Comparison of ENCODE assay signal across 29 cellular contexts in the genomic region with DNA sequence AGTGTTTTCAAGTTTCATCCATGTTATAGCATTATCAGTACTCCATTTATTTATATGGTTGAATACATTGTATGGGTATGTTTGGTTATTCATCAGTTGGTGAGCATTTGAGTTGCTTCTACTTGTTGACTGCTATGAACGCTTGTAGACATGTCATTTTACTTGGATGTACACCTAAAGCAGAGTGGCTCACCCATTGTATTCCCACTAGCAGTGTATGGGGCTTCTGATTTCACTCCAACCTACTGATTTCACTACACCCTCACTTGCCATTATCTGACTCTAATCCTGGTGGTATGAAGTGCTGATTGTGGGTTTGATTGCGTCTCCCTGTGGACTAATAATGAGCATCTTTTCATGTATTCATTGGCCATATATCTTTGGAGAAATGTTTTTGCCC. TPM values are rescaled to one million over a fixed set of nuclear protein-coding genes. Genes with fewer than 3 reads are reported as not detected.
DNase-seq lines count a peak whose midpoint lies in the region; ATAC-seq, FAIRE-seq and TF ChIP-seq lines count a peak whose summit lies in the region.
"Had no signal": no experiment of that assay in that cellular context is flagged by ENCODE, and none has a peak within 500 bp of the region (broad histone marks: within the 10 kb centered on the region; RNA-seq: fewer than 3 reads in every experiment).

No MANE protein-coding gene starts in this region.

- H3K4me1 Mint-ChIP-seq in Calu3 (ENCODE audit: low read depth, unreplicated experiment) = peaks cover 57% of the 10 kb centered on the region

- H3K36me3 Mint-ChIP-seq in Calu3 (ENCODE audit: insufficient read depth, unreplicated experiment) = peaks cover 98% of the 10 kb centered on the region

- intact Hi-C loops in Calu3 (cut with micrococcal nuclease; ENCODE audit: unreplicated experiment) = loop anchor here (10.0 kb wide), 1 partner anchor 608 kb away; a partner anchor contains a TSS

- TF ChIP-seq RAD21 in A549 (conservative IDR thresholded peaks at IDR 0.05 in 1 of 2, IDR thresholded peaks at IDR 0.05 in 1 of 2) = no peak
- no peak for TF ChIP-seq RAD21 in H1 (IDR thresholded peaks at IDR 0.05 in 1 of 2, conservative IDR thresholded peaks at IDR 0.05 in 1 of 2; ENCODE audit: low read depth in 2 of 2, low read length in 2 of 2)

- H3K4me3 Mint-ChIP-seq in Calu3 (ENCODE audit: low read depth, unreplicated experiment) = peak overlapping the region; percentile 28
- H3K4me3 Mint-ChIP-seq: effector memory CD8-positive, alpha-beta T cell had no signal

- H4K8ac ChIP-seq in H1 (ENCODE audit: extremely low read depth, insufficient read depth, low read length) = no peak overlapping the region

- H3K27me3 ChIP-seq in H1 (replicated peaks in 1 of 4; ENCODE audit: control insufficient read depth in 3 of 4, extremely low read depth in 1 of 4, insufficient read depth in 3 of 4, low read length in 3 of 4) = no peaks in the 10 kb centered on the region
- H3K27me3 ChIP-seq: colonic mucosa, esophagus muscularis mucosa, gastroesophageal sphincter, ovary, stomach, transverse colon had no signal

- no peaks in the 10 kb centered on the region for H3K79me1 ChIP-seq in H1 (ENCODE audit: low read depth, low read length)

- H3K9me3 ChIP-seq in A549 = no peaks in the 10 kb centered on the region
- no peaks in the 10 kb centered on the region for H3K9me3 ChIP-seq in H1 (ENCODE audit: insufficient read depth in 2 of 2, low read depth in 1 of 2, low read length in 1 of 2)
- H3K9me3 ChIP-seq: colonic mucosa, esophagus muscularis mucosa, gastroesophageal sphincter, left ventricle myocardium inferior, ovary, stomach, transverse colon had no signal

- H3K27me3 Mint-ChIP-seq in Calu3 (ENCODE audit: unreplicated experiment) = no peaks in the 10 kb centered on the region
- H3K27me3 Mint-ChIP-seq: CD4-positive, CD25-positive, alpha-beta regulatory T cell; effector memory CD8-positive, alpha-beta T cell; naive thymus-derived CD8-positive, alpha-beta T cell had no signal

- WGBS in A549 (ENCODE audit: missing lambda C conversion rate) = 86% methylated on average over 2 of the region's 2 CpGs
- 69% methylated on average over 2 of the region's 2 CpGs; no CpG with 5 or more reads in 1 of the 2 experiments for WGBS in H1 (ENCODE audit: extremely low coverage in 1 of 2, insufficient coverage in 1 of 2, insufficient read length in 1 of 2, insufficient replicate concordance in 2 of 2, low coverage in 1 of 2, low lambda C conversion rate in 2 of 2, missing lambda C conversion rate in 1 of 2), 2 experiments

- peaks cover 57 to 97% (median 91%) of the 10 kb centered on the region in 4 experiments for H3K36me3 ChIP-seq in H1 (ENCODE audit: control insufficient read depth in 2 of 4, insufficient read depth in 4 of 4, low read length in 3 of 4)
- H3K36me3 ChIP-seq: ovary had no signal

- H3K79me2 ChIP-seq in H1 (ENCODE audit: control insufficient read depth in 1 of 2, insufficient read depth in 2 of 2, low read length in 2 of 2) = peaks cover 69 to 98% of the 10 kb centered on the region in 2 experiments

- TF ChIP-seq EP300 in A549 (IDR thresholded peaks at IDR 0.05) = no peak
- TF ChIP-seq EP300 in H1 (IDR thresholded peaks at IDR 0.05; ENCODE audit: borderline replicate concordance in 1 of 2, low read depth in 2 of 2, low read length in 2 of 2) = no peak

- no peak overlapping the region for H4K5ac ChIP-seq in H1 (ENCODE audit: insufficient read length, low read depth, low read length)

- no peak overlapping the region for H3K9ac ChIP-seq in H1 (replicated peaks in 1 of 4; ENCODE audit: extremely low read depth in 1 of 4, low read depth in 3 of 4, low read length in 3 of 4)

- H3K4me2 ChIP-seq in A549 (peak overlapping the region; percentile 26; the same call in 2 of the 3 replicates), H1 (ENCODE audit: insufficient read depth in 1 of 2, low read depth in 2 of 2, low read length in 2 of 2) (no peak overlapping the region)

- no peaks in the 10 kb centered on the region for H3K23me2 ChIP-seq in H1 (ENCODE audit: low read depth, low read length)

- BruUV-seq in Calu3 (replicated peaks; lab: Mats Ljungman, UMichigan) = no TSS peak

- H3K18ac ChIP-seq in H1 (ENCODE audit: extremely low read depth, low read length) = no peak overlapping the region

- H2AK5ac ChIP-seq in H1 (ENCODE audit: low read depth, low read length) = no peak overlapping the region

- H3K4me1 ChIP-seq in A549 = peaks cover 93% of the 10 kb centered on the region
- H3K4me1 ChIP-seq in H1 (replicated peaks in 1 of 4; ENCODE audit: control insufficient read depth in 3 of 4, insufficient read depth in 4 of 4, low read length in 3 of 4) = peaks cover 0 to 5% (median 1%) of the 10 kb centered on the region in 4 experiments; a peak in 2 of 7 replicates
- H3K4me1 ChIP-seq: colonic mucosa had no signal

- no peak overlapping the region for H3K23ac ChIP-seq in H1 (ENCODE audit: insufficient read length)

- H2BK15ac ChIP-seq in H1 (ENCODE audit: low read length) = no peak overlapping the region

- no peak overlapping the region for H2BK12ac ChIP-seq in H1 (ENCODE audit: low read depth, low read length)

- no peak overlapping the region for H4K91ac ChIP-seq in H1 (replicated peaks; ENCODE audit: insufficient read length, low read length)

- peak; percentile 8 to 19; a peak in 4 of 6 replicates for ATAC-seq in A549
- ATAC-seq: effector memory CD8-positive, alpha-beta T cell; gastroesophageal sphincter; naive thymus-derived CD8-positive, alpha-beta T cell had no signal

- H2BK20ac ChIP-seq in H1 (ENCODE audit: low read length) = no peak overlapping the region

- POLR2A ChIA-PET in A549 (lab: Yijun Ruan, JAX) (interaction anchor here (1.5 kb wide), 1 partner anchor 9 kb away, joined by 5 read pairs; no protein-coding TSS in a partner anchor), H1 (lab: Charles Lee; ENCODE audit: partially characterized antibody) (interaction anchor here (1.5 to 20.7 kb wide), 3 partner anchors 9 to 24 kb away, joined by 3 to 626 read pairs (median 187); a partner anchor contains a TSS)

- TF ChIP-seq POLR2A in A549 (IDR thresholded peaks at IDR 0.05; ENCODE audit: low read length) (no peak), H1 (IDR thresholded peaks at IDR 0.05; ENCODE audit: control extremely low read depth in 1 of 2, low read depth in 2 of 2, low read length in 2 of 2) (peak in 1 of 2 experiments; percentile 51; a peak in 1 of 3 replicates)

- no peak overlapping the region for H3K27ac ChIP-seq in A549
- no peak overlapping the region for H3K27ac ChIP-seq in H1 (ENCODE audit: low read depth, low read length)
- H3K27ac ChIP-seq: colonic mucosa, esophagus muscularis mucosa, gastroesophageal sphincter, left ventricle myocardium inferior, ovary, stomach, transverse colon had no signal

- CTCF ChIA-PET in A549 (lab: Yijun Ruan, JAX) (interaction anchor here (1.4 kb wide), 1 partner anchor 8 kb away, joined by 6 read pairs; no protein-coding TSS in a partner anchor), Calu3 (lab: Charles Lee) (no interaction called here), H1 (lab: Charles Lee; ENCODE audit: partially characterized antibody) (interaction anchor here (1.6 kb wide), 1 partner anchor 8 kb away, joined by 11 read pairs; no protein-coding TSS in a partner anchor)

- H2BK5ac ChIP-seq in H1 (ENCODE audit: low read depth, low read length) = no peak overlapping the region

- no peaks in the 10 kb centered on the region for H3K9me3 Mint-ChIP-seq in Calu3 (ENCODE audit: low read depth, unreplicated experiment)
- H3K9me3 Mint-ChIP-seq: CD4-positive, CD25-positive, alpha-beta regulatory T cell; effector memory CD8-positive, alpha-beta T cell; naive thymus-derived CD8-positive, alpha-beta T cell had no signal

- TF ChIP-seq CTCF in A549 (IDR thresholded peaks at IDR 0.05) = no peak
- TF ChIP-seq CTCF in Calu3 (IDR thresholded peaks at IDR 0.05; ENCODE audit: unreplicated experiment) = no peak
- no peak for TF ChIP-seq CTCF in H1 (IDR thresholded peaks at IDR 0.05; ENCODE audit: control extremely low read depth in 1 of 3, insufficient read depth in 1 of 3, low read depth in 1 of 3, low read length in 3 of 3)

- no peak for FAIRE-seq in A549 (lab: Jason Lieb, UNC)
- FAIRE-seq in H1 (lab: Jason Lieb, UNC) = no peak
- FAIRE-seq: bronchial epithelial cell, islet of Langerhans, RCC 7860 had no signal

- no peak overlapping the region for H3K27ac Mint-ChIP-seq in Calu3 (ENCODE audit: unreplicated experiment)
- H3K27ac Mint-ChIP-seq: effector memory CD8-positive, alpha-beta T cell had no signal

- no peak overlapping the region for H3K14ac ChIP-seq in H1 (ENCODE audit: insufficient read length)

- DNase-seq in A549 (ENCODE audit: low read depth in 1 of 2, low spot score in 1 of 2) (no peak), Calu3 (no peak), H1 (ENCODE audit: low read depth in 1 of 2, low spot score in 2 of 2) (no peak), AG08395 (ENCODE audit: low spot score) (no peak), iPS-NIHi7 (ENCODE audit: extremely low spot score) (no peak), middle frontal gyrus (ENCODE audit: extremely low spot score, low spot score) (no peak)
- DNase-seq: activated CD4-positive, CD25-positive, alpha-beta regulatory T cell treated with anti-CD3 and anti-CD28 coated beads, Interleukin-2, amount 50 U/mL, for 72 hours; activated gamma-delta T cell treated with Interleukin-2 at 50 U/mL for 16 hours; amniotic stem cell; CD4-positive, CD25-positive, alpha-beta regulatory T cell; colonic mucosa; effector memory CD8-positive, alpha-beta T cell; IMR-90; left ventricle myocardium inferior; naive thymus-derived CD8-positive, alpha-beta T cell; NCI-H1436; NCI-H2107; NCI-H510A; ovary; stimulated activated CD4-positive, alpha-beta T cell treated with anti-CD3 and anti-CD28 coated beads, Interleukin-12 subunit alpha, Interleukin-12 subunit beta, amount 100 ng/mL, for 4 hours; stimulated activated CD4-positive, alpha-beta T cell treated with anti-CD3 and anti-CD28 coated beads, Interleukin-4, amount 100 ng/mL, for 4 hours; stomach; transverse colon had no signal

- H2BK120ac ChIP-seq in H1 (replicated peaks; ENCODE audit: low read depth, low read length) = no peak overlapping the region

- H2AFZ ChIP-seq in H1 (ENCODE audit: low read length) = no peak overlapping the region

- H4K20me1 ChIP-seq in H1 (replicated peaks in 1 of 2; ENCODE audit: control insufficient read depth in 1 of 2, insufficient read depth in 2 of 2, low read length in 2 of 2) = peaks cover 46 to 61% of the 10 kb centered on the region in 2 experiments

- H3K4ac ChIP-seq in H1 (replicated peaks; ENCODE audit: insufficient read length, low read depth, low read length) = no peak overlapping the region

- no peak overlapping the region for H3K4me3 ChIP-seq in A549
- no peak overlapping the region for H3K4me3 ChIP-seq in H1 (ENCODE audit: extremely low read depth in 1 of 4, insufficient read depth in 2 of 4, low read depth in 3 of 4, low read length in 4 of 4)
- H3K4me3 ChIP-seq: colonic mucosa, esophagus muscularis mucosa, gastroesophageal sphincter, left ventricle myocardium inferior, ovary, stomach, transverse colon had no signal

- no peak overlapping the region for H3K56ac ChIP-seq in H1 (replicated peaks; ENCODE audit: insufficient read length, low read depth, low read length)

RNA-seq across cellular contexts. Expression of a gene that starts 9.5 kb away (rescaled TPM):
- 2,566 and 3,380 TPM in 2 replicates for polyA plus RNA-seq in A549 (2011; rRNA removed)
- polyA plus RNA-seq in A549 (2012; cell fraction: cytosol; rRNA removed) = 3,631 and 5,963 TPM in 2 replicates
- polyA plus RNA-seq in A549 (2012; cell fraction: nucleus; rRNA removed) = 379 and 644 TPM in 2 replicates
- polyA plus RNA-seq in A549 (2017; fragmentation: RNase III; extraction: RNeasy Plus Mini Kit Qiagen cat#74134 plus additional on column Dnase treatment) = 4,830 to 6,153 TPM (median 5,196 TPM) in 3 replicates
- polyA minus RNA-seq in A549 (2011; rRNA and poly(A)+ RNA removed) = 928 and 1,367 TPM in 2 replicates
- total RNA-seq in Calu3 (2022) = 1,708 and 1,863 TPM in 2 replicates
- 2,338 TPM for polyA plus RNA-seq in PFSK-1 (2012; ENCODE audit: insufficient read length, low read depth)
- total RNA-seq in H1 (2021; fragmentation: NEBNext Ultra II Directional; extraction: Animal tissue kit (Norgen Biotek cat#: 25700)) = 4,042 and 4,211 TPM in 2 replicates
- polyA plus RNA-seq in H1 (2011; rRNA removed) = 2,182 and 2,865 TPM in 2 replicates
- 2,969 TPM for polyA plus RNA-seq in H1 (2011; cell fraction: cytosol; rRNA removed)
- polyA plus RNA-seq in H1 (2011; cell fraction: nucleus; rRNA removed) = 1,346 TPM
- 3,982 to 7,380 TPM (median 6,139 TPM) in 4 replicates for polyA plus RNA-seq in H1 (2012, experiment 1 of 2)
- 312 TPM for polyA plus RNA-seq in H1 (2012, experiment 2 of 2)
- 3,410 TPM for polyA plus RNA-seq in H1 (2013, experiment 1 of 2)
- polyA plus RNA-seq in H1 (2013, experiment 2 of 2) = 3,424 TPM
- 2,157 and 2,667 TPM in 2 replicates for polyA minus RNA-seq in H1 (2011; rRNA and poly(A)+ RNA removed)
- 5,713 TPM for polyA minus RNA-seq in H1 (2011; cell fraction: cytosol; rRNA and poly(A)+ RNA removed)
- 2,033 TPM for polyA minus RNA-seq in H1 (2011; cell fraction: nucleus; rRNA and poly(A)+ RNA removed)

RNA-seq across cellular contexts. Expression of a gene that starts 22.3 kb away (rescaled TPM):
- polyA plus RNA-seq in A549 (2011; rRNA removed) (0.11 and 0.16 TPM in 2 replicates), A549 (2017; fragmentation: RNase III; extraction: RNeasy Plus Mini Kit Qiagen cat#74134 plus additional on column Dnase treatment) (0.09 to 0.34 TPM (median 0.18 TPM) in 3 replicates), H1 (2011; rRNA removed) (0.54 and 0.64 TPM in 2 replicates)
- polyA plus RNA-seq in A549 (2012; cell fraction: cytosol; rRNA removed) = 0.17 and 0.19 TPM in 2 replicates
- polyA plus RNA-seq in A549 (2012; cell fraction: nucleus; rRNA removed) = 0.41 and 0.86 TPM in 2 replicates
- not detected in 2 replicates for polyA minus RNA-seq in A549 (2011; rRNA and poly(A)+ RNA removed)
- 0.61 and 0.76 TPM in 2 replicates for total RNA-seq in Calu3 (2022)
- 27.5 TPM for polyA plus RNA-seq in PFSK-1 (2012; ENCODE audit: insufficient read length, low read depth)
- total RNA-seq in H1 (2021; fragmentation: NEBNext Ultra II Directional; extraction: Animal tissue kit (Norgen Biotek cat#: 25700)) = 0.63 and 1.3 TPM in 2 replicates
- polyA plus RNA-seq in H1 (2011; cell fraction: cytosol; rRNA removed) = 0.49 TPM
- 0.76 TPM for polyA plus RNA-seq in H1 (2011; cell fraction: nucleus; rRNA removed)
- 0.32 to 0.57 TPM (median 0.39 TPM) in 4 replicates for polyA plus RNA-seq in H1 (2012, experiment 1 of 2)
- polyA plus RNA-seq in H1 (2012, experiment 2 of 2) = 0.49 TPM
- 1.4 TPM for polyA plus RNA-seq in H1 (2013, experiment 1 of 2)
- polyA plus RNA-seq in H1 (2013, experiment 2 of 2) = 1.3 TPM
- 0.22 TPM in 1 of 2 replicates, not detected in the other for polyA minus RNA-seq in H1 (2011; rRNA and poly(A)+ RNA removed)
- polyA minus RNA-seq in H1 (2011; cell fraction: cytosol; rRNA and poly(A)+ RNA removed) = 0.73 TPM
- polyA minus RNA-seq in H1 (2011; cell fraction: nucleus; rRNA and poly(A)+ RNA removed) = not detected
- total RNA-seq: bronchial epithelial cell, IMR-90 had no signal
- polyA plus RNA-seq: naive thymus-derived CD8-positive, alpha-beta T cell had no signal
